In genomic region chr11:101296896-101297295, GRCh38 we compare ENCODE assay signal across 19 cellular contexts.
DNase-seq lines count a peak whose midpoint lies in the region; FAIRE-seq and TF ChIP-seq lines count a peak whose summit lies in the region.
"Had no signal": no experiment of that assay in that cellular context is flagged by ENCODE, and none has a peak within 500 bp of the region (broad histone marks: within the 10 kb centered on the region; RNA-seq: fewer than 3 reads in every experiment).

No MANE protein-coding gene starts in this region.

- dilution Hi-C loops in mammary epithelial cell (cut with HindIII; ENCODE audit: low sequenced_read_pairs) = no loop called here

- DNase-seq in mammary epithelial cell (peak; percentile 43), MCF 10A (ENCODE audit: unreplicated experiment) (no peak), NCI-H226 (peak; percentile 16), epithelial cell of prostate (ENCODE audit: low read depth, low spot score) (peak; percentile 34), smooth muscle cell (lab: John Stamatoyannopoulos, UW; ENCODE audit: unreplicated experiment) (no peak), chondrocyte (ENCODE audit: low spot score) (no peak), GM12892 (ENCODE audit: insufficient read length) (no peak)
- no peak for DNase-seq in activated CD4-positive, alpha-beta T cell treated with anti-CD3 and anti-CD28 coated beads, Interleukin-2, amount 50 U/mL, for 1 hour
- DNase-seq: CD8-positive, alpha-beta T cell; COR-L47; DMS153; DMS79 treated with DMSO at 0.1 percent for 48 hours; GM23248 had no signal

- no peak for TF ChIP-seq POLR2A in GM12892 (IDR thresholded peaks at IDR 0.05; ENCODE audit: low read depth, low read length)

- intact Hi-C loops in mammary epithelial cell (cut with micrococcal nuclease) (no loop called here), MCF 10A (cut with micrococcal nuclease) (no loop called here)

- no peak overlapping the region for H3K4me3 Mint-ChIP-seq in MCF 10A (ENCODE audit: unreplicated experiment)
- H3K4me3 Mint-ChIP-seq in chondrocyte (ENCODE audit: unreplicated experiment) = no peak overlapping the region
- H3K4me3 Mint-ChIP-seq: CD14-positive monocyte; CD8-positive, alpha-beta T cell had no signal

- no peaks in the 10 kb centered on the region for H3K27me3 Mint-ChIP-seq in MCF 10A (ENCODE audit: insufficient read depth, unreplicated experiment)
- peaks cover 5% of the 10 kb centered on the region for H3K27me3 Mint-ChIP-seq in chondrocyte (ENCODE audit: low read depth)

- H3K27ac Mint-ChIP-seq in MCF 10A (ENCODE audit: low read depth, unreplicated experiment) = no peak overlapping the region
- H3K27ac Mint-ChIP-seq in chondrocyte (ENCODE audit: unreplicated experiment) = no peak overlapping the region
- H3K27ac Mint-ChIP-seq: CD14-positive monocyte; CD8-positive, alpha-beta T cell had no signal

- CTCF ChIA-PET in mammary epithelial cell (lab: Charles Lee; ENCODE audit: low non-redundant PET) = no interaction called here
- CTCF ChIA-PET in MCF 10A (lab: Yijun Ruan, JAX) = interaction anchor here (0.9 kb wide), 1 partner anchor 15 kb away, joined by 4 read pairs; no protein-coding TSS in a partner anchor

- H3K4me2 ChIP-seq in mammary epithelial cell (ENCODE audit: insufficient read depth, low read depth, low read length) (no peak overlapping the region), smooth muscle cell (no peak overlapping the region)

- no peaks in the 10 kb centered on the region for H3K36me3 ChIP-seq in mammary epithelial cell (ENCODE audit: insufficient read depth, low read length)
- H3K36me3 ChIP-seq in smooth muscle cell (ENCODE audit: low read depth) = no peaks in the 10 kb centered on the region

- no peak overlapping the region for H3K4me3 ChIP-seq in mammary epithelial cell (replicated peaks in 1 of 3; ENCODE audit: insufficient read depth in 1 of 3, low read depth in 2 of 3, low read length in 3 of 3)
- no peak overlapping the region for H3K4me3 ChIP-seq in smooth muscle cell
- H3K4me3 ChIP-seq: GM12878, GM23248 had no signal

- H3K9me3 Mint-ChIP-seq in MCF 10A (ENCODE audit: unreplicated experiment) (no peaks in the 10 kb centered on the region), chondrocyte (ENCODE audit: low read depth) (peaks cover 14% of the 10 kb centered on the region)

- no peak overlapping the region for H2AFZ ChIP-seq in mammary epithelial cell (ENCODE audit: low read depth, low read length)
- H2AFZ ChIP-seq in smooth muscle cell (ENCODE audit: low read depth) = no peak overlapping the region
- H2AFZ ChIP-seq: GM23248 had no signal

- no peak overlapping the region for H3K9ac ChIP-seq in mammary epithelial cell (ENCODE audit: insufficient read depth, low read length)
- no peak overlapping the region for H3K9ac ChIP-seq in smooth muscle cell (ENCODE audit: low read depth)
- H3K9ac ChIP-seq: GM23248 had no signal

- no peaks in the 10 kb centered on the region for H3K27me3 ChIP-seq in mammary epithelial cell (ENCODE audit: insufficient read depth, low read length)
- no peaks in the 10 kb centered on the region for H3K27me3 ChIP-seq in smooth muscle cell (ENCODE audit: low read depth)

- FAIRE-seq in GM12892 (lab: Jason Lieb, UNC) = no peak
- FAIRE-seq: D721Med, GM12878, H54, HepG2 had no signal

- no peaks in the 10 kb centered on the region for H3K36me3 Mint-ChIP-seq in MCF 10A (ENCODE audit: insufficient read depth, unreplicated experiment)
- no peaks in the 10 kb centered on the region for H3K36me3 Mint-ChIP-seq in chondrocyte (ENCODE audit: low read depth)
- H3K36me3 Mint-ChIP-seq: CD14-positive monocyte; CD8-positive, alpha-beta T cell had no signal

- H3K79me2 ChIP-seq in mammary epithelial cell (ENCODE audit: insufficient read depth, low read length) = no peaks in the 10 kb centered on the region
- H3K79me2 ChIP-seq in smooth muscle cell (ENCODE audit: low read depth) = no peaks in the 10 kb centered on the region

- H3K4me1 ChIP-seq in mammary epithelial cell (ENCODE audit: insufficient read depth, low read length) (no peaks in the 10 kb centered on the region), smooth muscle cell (ENCODE audit: low read depth) (no peaks in the 10 kb centered on the region)

- BruUV-seq in mammary epithelial cell (replicated peaks; lab: Mats Ljungman, UMichigan) (no TSS peak), MCF 10A (replicated peaks; lab: Mats Ljungman, UMichigan) (no TSS peak)

- H3K4me1 Mint-ChIP-seq in MCF 10A (ENCODE audit: insufficient read depth, unreplicated experiment) (no peaks in the 10 kb centered on the region), chondrocyte (ENCODE audit: low read depth) (no peaks in the 10 kb centered on the region)
- H3K4me1 Mint-ChIP-seq: CD14-positive monocyte had no signal

- in situ Hi-C loops in mammary epithelial cell (cut with MboI; ENCODE audit: low sequenced_read_pairs in 2 of 2) = no loop called here

- H3F3A ChIP-seq in smooth muscle cell (ENCODE audit: low read depth) = no peaks in the 10 kb centered on the region

- no peak for TF ChIP-seq CTCF in mammary epithelial cell (conservative IDR thresholded peaks at IDR 0.05 in 1 of 2, IDR thresholded peaks at IDR 0.05 in 1 of 2; ENCODE audit: extremely low read depth in 1 of 2, insufficient read depth in 1 of 2, low read depth in 1 of 2, low read length in 2 of 2)
- no peak for TF ChIP-seq CTCF in MCF 10A (IDR thresholded peaks at IDR 0.05; ENCODE audit: unreplicated experiment)
- TF ChIP-seq CTCF in smooth muscle cell (IDR thresholded peaks at IDR 0.05; ENCODE audit: borderline replicate concordance, insufficient read depth, poor library complexity, severe bottlenecking) = no peak
- no peak for TF ChIP-seq CTCF in chondrocyte (IDR thresholded peaks at IDR 0.05)

- H4K20me1 ChIP-seq in mammary epithelial cell (ENCODE audit: insufficient read depth, low read length) (no peaks in the 10 kb centered on the region), smooth muscle cell (ENCODE audit: low read depth) (no peaks in the 10 kb centered on the region)

- POLR2A ChIA-PET in MCF 10A (lab: Yijun Ruan, JAX) = no interaction called here

- H3K27ac ChIP-seq in mammary epithelial cell (ENCODE audit: insufficient read depth, low read depth, low read length) = no peak overlapping the region
- no peak overlapping the region for H3K27ac ChIP-seq in epithelial cell of prostate
- H3K27ac ChIP-seq in smooth muscle cell (ENCODE audit: low read depth) = peak overlapping the region; percentile 9
- H3K27ac ChIP-seq: 22Rv1, GM23248 had no signal

- no peaks in the 10 kb centered on the region for H3K9me3 ChIP-seq in mammary epithelial cell (replicated peaks; ENCODE audit: insufficient read depth, low read length)
- H3K9me3 ChIP-seq in smooth muscle cell (replicated peaks; ENCODE audit: low read depth) = no peaks in the 10 kb centered on the region

Comparison
In these comparisons a context has a peak if more than half of its experiments do, and no peak if none do; other contexts are left out.
1. DNase-seq: peak in mammary epithelial cell (single experiment), NCI-H226 (single experiment) and epithelial cell of prostate (single experiment); none in MCF 10A (single experiment), smooth muscle cell (single experiment), chondrocyte (single experiment), activated CD4-positive, alpha-beta T cell treated with anti-CD3 and anti-CD28 coated beads, Interleukin-2, amount 50 U/mL, for 1 hour (single experiment) and GM12892 (single experiment).